ENCODE assay signal across 13 cellular contexts in genomic region chr11:120648706-120649250, GRCh38.
DNase-seq lines count a peak whose midpoint lies in the region; TF ChIP-seq lines count a peak whose summit lies in the region.
"Had no signal": no experiment of that assay in that cellular context is flagged by ENCODE, and none has a peak within 500 bp of the region (broad histone marks: within the 10 kb centered on the region; RNA-seq: fewer than 3 reads in every experiment).

No MANE protein-coding gene starts in this region.

- intact Hi-C loops in posterior vena cava (cut with DNase I), result loop anchor here in 1 of 2 donors (10.0 kb wide), 1 partner anchor 1794 kb away; no protein-coding TSS in a partner anchor

- TF ChIP-seq CTCF in foreskin fibroblast (IDR thresholded peaks at IDR 0.05; ENCODE audit: low read depth, low read length), result no peak

- H3K4me3 ChIP-seq in foreskin fibroblast (ENCODE audit: low read depth in 1 of 2, low read length in 2 of 2), result no peak overlapping the region
- H3K4me3 ChIP-seq: A549; BLaER1 treated with 17β-estradiol and CSF1 and Interleukin-3, amounts not matched to agents 10 nM and 100 nM; SJCRH30 had no signal

- DNase-seq in NCI-H1694 treated with DMSO at 0.1 percent for 48 hours (lab: John Stamatoyannopoulos, UW) (peak; percentile 11), NCI-H1694 (lab: John Stamatoyannopoulos, UW) (no peak), COLO668 (lab: John Stamatoyannopoulos, UW; ENCODE audit: unreplicated experiment) (peak; percentile 4), NCI-H2029 (lab: John Stamatoyannopoulos, UW) (peak; percentile 63), posterior vena cava (ENCODE audit: low spot score) (peak; percentile 70), foreskin fibroblast (no peak), RKO (ENCODE audit: low spot score) (no peak)
- DNase-seq: NCI-H1105, NCI-H2081, NCI-H510A, SJCRH30 had no signal

Comparison
In these comparisons a context has a peak if more than half of its experiments do, and no peak if none do; other contexts are left out.
1. DNase-seq: peak in NCI-H1694 treated with DMSO at 0.1 percent for 48 hours (single experiment), COLO668 (single experiment), NCI-H2029 (single experiment) and posterior vena cava (single experiment); none in NCI-H1694 (single experiment), foreskin fibroblast (0 of 2) and RKO (single experiment).